1 cellular context compared by ENCODE assay signal in genomic region chr7:27347261-27347610, GRCh38.
TF ChIP-seq lines count a peak whose summit lies in the region.

No MANE protein-coding gene starts in this region.

TF ChIP-seq in GM23338, 12 proteins besides CTCF, POLR2A, EP300 and RAD21 (continued from another document):
- TF ChIP-seq ETS1 (IDR thresholded peaks at IDR 0.05) (no peak), STAT1 (IDR thresholded peaks at IDR 0.05; ENCODE audit: unreplicated experiment) (no peak), REST (IDR thresholded peaks at IDR 0.05; ENCODE audit: unreplicated experiment) (no peak), EZH2phosphoT487 (IDR thresholded peaks at IDR 0.05; ENCODE audit: unreplicated experiment) (no peak), JUNB (IDR thresholded peaks at IDR 0.05; ENCODE audit: unreplicated experiment) (no peak), EZH2 (IDR thresholded peaks at IDR 0.05; ENCODE audit: low read depth, unreplicated experiment) (no peak), ZNF331 (CRISPR knock-in tag; IDR thresholded peaks at IDR 0.05; ENCODE audit: low read depth) (no peak)
